ENCODE assay signal across 27 cellular contexts in genomic region chr5:42392917-42393316, GRCh38. TPM values are rescaled to one million over a fixed set of nuclear protein-coding genes. Genes with fewer than 3 reads are reported as not detected.
"Had no signal": no experiment of that assay in that cellular context is flagged by ENCODE, and none has a peak within 500 bp of the region (broad histone marks: within the 10 kb centered on the region; RNA-seq: fewer than 3 reads in every experiment).

No MANE protein-coding gene starts in this region.

- H3K36me3 ChIP-seq: neural progenitor cell, ovary, spleen, suprapubic skin, tibial artery, transverse colon, upper lobe of right lung, uterus had no signal

- H3K4me2 ChIP-seq: neural progenitor cell, smooth muscle cell had no signal

- DNase-seq: natural killer cell; occipital lobe; ovary; psoas muscle; spleen; stimulated activated CD4-positive, alpha-beta T cell treated with anti-CD3 and anti-CD28 coated beads, Interleukin-12 subunit alpha, Interleukin-12 subunit beta, amount 100 ng/mL, for 4 hours; stimulated activated CD4-positive, alpha-beta T cell treated with anti-CD3 and anti-CD28 coated beads, Interleukin-1b, Interleukin-23, amount 100 ng/mL, for 48 hours; stimulated activated CD4-positive, alpha-beta T cell treated with anti-CD3 and anti-CD28 coated beads, Interleukin-4, amount 100 ng/mL, for 1 hour; stimulated activated CD4-positive, alpha-beta T cell treated with anti-CD3 and anti-CD28 coated beads, Interleukin-4, amount 100 ng/mL, for 4 hours; stimulated activated CD8-positive, alpha-beta memory T cell treated with anti-CD3 and anti-CD28 coated beads, Interleukin-4, amount 100 ng/mL, for 48 hours; stimulated activated naive CD4-positive, alpha-beta T cell; stimulated activated naive CD8-positive, alpha-beta T cell treated with anti-CD3 and anti-CD28 coated beads, Interleukin-15, amount 100 ng/mL, for 72 hours; stimulated activated naive CD8-positive, alpha-beta T cell treated with anti-CD3 and anti-CD28 coated beads, Interleukin-15, Interleukin-2, amounts not matched to agents 100 U/mL and 50 U/mL, for 24 hours; substantia nigra; testis; tibial artery; transverse colon; upper lobe of right lung; uterus had no signal

- ATAC-seq: natural killer cell; psoas muscle; right cardiac atrium; sciatic nerve; stimulated activated memory B cell treated with anti-CD40 and anti-IgM and Interleukin-4, amounts not matched to agents 10 μg/mL and 1 μg/mL and 100 μg/mL, for 72 hours; stimulated activated naive CD8-positive, alpha-beta T cell treated with anti-CD3 and anti-CD28 coated beads, Interleukin-15, amount 100 ng/mL, for 72 hours; stimulated activated naive CD8-positive, alpha-beta T cell treated with anti-CD3 and anti-CD28 coated beads, Interleukin-15, Interleukin-2, amounts not matched to agents 100 U/mL and 50 U/mL, for 24 hours; upper lobe of right lung had no signal

- H3K9ac ChIP-seq: neural progenitor cell, parathyroid adenoma had no signal

- H3K9me3 ChIP-seq: ovary, testis, upper lobe of right lung had no signal

- H3K27me3 ChIP-seq: neural progenitor cell, ovary, spleen, suprapubic skin, testis, tibial artery, transverse colon, upper lobe of right lung, uterus had no signal

- H3K79me2 ChIP-seq: parathyroid adenoma had no signal

- H2AFZ ChIP-seq: neural progenitor cell, parathyroid adenoma had no signal

- H3K4me3 ChIP-seq: neural progenitor cell, ovary, psoas muscle, skin epidermis, smooth muscle cell, spleen, suprapubic skin, testis, tibial artery, transverse colon, upper lobe of right lung, uterus had no signal

- H3K4me1 ChIP-seq: neural progenitor cell, parathyroid adenoma, psoas muscle, spleen, suprapubic skin, testis, tibial artery, transverse colon, upper lobe of right lung, uterus had no signal

- H3K27ac ChIP-seq: neural progenitor cell, ovary, parathyroid adenoma, psoas muscle, skin epidermis, spleen, suprapubic skin, testis, tibial artery, transverse colon, upper lobe of right lung, uterus had no signal

RNA-seq across cellular contexts. Expression of gene GHR, which starts 30.3 kb away (rescaled TPM):
- total RNA-seq: natural killer cell had no signal
